ENCODE assay signal across 2 cellular contexts in the genomic region with DNA sequence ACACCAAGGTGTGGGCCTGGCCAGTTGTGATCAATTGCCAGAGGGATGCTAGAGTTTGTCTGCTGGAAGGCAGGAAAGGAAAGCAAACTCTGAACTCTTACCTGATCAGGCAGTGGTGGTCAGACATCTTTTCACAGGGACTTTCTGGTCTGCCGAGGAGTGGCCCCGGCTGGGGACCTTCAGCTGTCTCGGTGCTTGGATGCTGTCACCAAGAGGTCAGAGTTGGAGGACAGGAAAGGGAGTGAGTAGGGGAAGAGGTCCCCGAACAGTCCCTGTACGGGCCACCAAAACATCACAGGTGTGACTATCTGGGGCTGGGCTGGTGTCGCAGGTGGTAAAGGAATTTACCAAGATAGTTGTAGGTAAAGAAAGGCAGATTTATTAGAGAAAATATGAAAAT.
TF ChIP-seq lines count a peak whose summit lies in the region.

No MANE protein-coding gene starts in this region.

TF ChIP-seq in GM23338, 12 proteins besides CTCF, POLR2A, EP300 and RAD21 (continues in another document):
- TF ChIP-seq JUNB (IDR thresholded peaks at IDR 0.05; ENCODE audit: unreplicated experiment) (no peak), ZNF331 (CRISPR knock-in tag; IDR thresholded peaks at IDR 0.05; ENCODE audit: low read depth) (no peak), POLR2AphosphoS5 (IDR thresholded peaks at IDR 0.05; ENCODE audit: low read depth) (no peak), EZH2phosphoT487 (IDR thresholded peaks at IDR 0.05; ENCODE audit: unreplicated experiment) (no peak), STAT1 (IDR thresholded peaks at IDR 0.05; ENCODE audit: unreplicated experiment) (no peak), CREB1 (CRISPR knock-in tag; IDR thresholded peaks at IDR 0.05; ENCODE audit: low read depth) (no peak), ZNF114 (CRISPR knock-in tag; IDR thresholded peaks at IDR 0.05) (no peak), REST (IDR thresholded peaks at IDR 0.05; ENCODE audit: unreplicated experiment) (no peak), NANOG (IDR thresholded peaks at IDR 0.05; ENCODE audit: borderline replicate concordance) (no peak)
- TF ChIP-seq, protein P1, sequence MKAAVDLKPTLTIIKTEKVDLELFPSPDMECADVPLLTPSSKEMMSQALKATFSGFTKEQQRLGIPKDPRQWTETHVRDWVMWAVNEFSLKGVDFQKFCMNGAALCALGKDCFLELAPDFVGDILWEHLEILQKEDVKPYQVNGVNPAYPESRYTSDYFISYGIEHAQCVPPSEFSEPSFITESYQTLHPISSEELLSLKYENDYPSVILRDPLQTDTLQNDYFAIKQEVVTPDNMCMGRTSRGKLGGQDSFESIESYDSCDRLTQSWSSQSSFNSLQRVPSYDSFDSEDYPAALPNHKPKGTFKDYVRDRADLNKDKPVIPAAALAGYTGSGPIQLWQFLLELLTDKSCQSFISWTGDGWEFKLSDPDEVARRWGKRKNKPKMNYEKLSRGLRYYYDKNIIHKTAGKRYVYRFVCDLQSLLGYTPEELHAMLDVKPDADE (IDR thresholded peaks at IDR 0.05): no peak

TF ChIP-seq in H1, 55 proteins besides CTCF, POLR2A, EP300 and RAD21:
- TF ChIP-seq, protein P2, sequence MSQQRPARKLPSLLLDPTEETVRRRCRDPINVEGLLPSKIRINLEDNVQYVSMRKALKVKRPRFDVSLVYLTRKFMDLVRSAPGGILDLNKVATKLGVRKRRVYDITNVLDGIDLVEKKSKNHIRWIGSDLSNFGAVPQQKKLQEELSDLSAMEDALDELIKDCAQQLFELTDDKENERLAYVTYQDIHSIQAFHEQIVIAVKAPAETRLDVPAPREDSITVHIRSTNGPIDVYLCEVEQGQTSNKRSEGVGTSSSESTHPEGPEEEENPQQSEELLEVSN (IDR thresholded peaks at IDR 0.05): no peak
- TF ChIP-seq BACH1 (IDR thresholded peaks at IDR 0.05; ENCODE audit: low read length): no peak
- no peak for TF ChIP-seq ZNF274 (IDR thresholded peaks at IDR 0.05; ENCODE audit: borderline replicate concordance, extremely low read depth, low read length)
- TF ChIP-seq CHD1 (IDR thresholded peaks at IDR 0.05; ENCODE audit: low read depth, low read length): no peak
- TF ChIP-seq TCF12 (IDR thresholded peaks at IDR 0.05; ENCODE audit: low read depth, low read length): no peak
- no peak for TF ChIP-seq PHF8 (conservative IDR thresholded peaks at IDR 0.05; ENCODE audit: low read depth, low read length)
